Comparison of ENCODE assay signal across 16 cellular contexts in genomic region chr2:100199421-100199820, GRCh38. TPM values are rescaled to one million over a fixed set of nuclear protein-coding genes. Genes with fewer than 3 reads are reported as not detected.
A peak's percentile ranks its signal among the peaks of the same experiment; 100 is the strongest.
DNase-seq lines count a peak whose midpoint lies in the region; ATAC-seq and TF ChIP-seq lines count a peak whose summit lies in the region.
"Had no signal": no experiment of that assay in that cellular context is flagged by ENCODE, and none has a peak within 500 bp of the region (broad histone marks: within the 10 kb centered on the region; RNA-seq: fewer than 3 reads in every experiment).

No MANE protein-coding gene starts in this region.

- no peaks in the 10 kb centered on the region for H3K36me3 ChIP-seq in IMR-90 (ENCODE audit: control insufficient read depth, insufficient read depth, low read length)
- H3K36me3 ChIP-seq in esophagus muscularis mucosa = no peaks in the 10 kb centered on the region
- no peaks in the 10 kb centered on the region for H3K36me3 ChIP-seq in osteoblast (ENCODE audit: insufficient read depth, low read length)
- no peaks in the 10 kb centered on the region for H3K36me3 ChIP-seq in upper lobe of left lung
- H3K36me3 ChIP-seq in esophagus squamous epithelium = no peaks in the 10 kb centered on the region

- ATAC-seq in IMR-90 (ENCODE audit: low read depth) (no peak), upper lobe of left lung (ENCODE audit: low FRiP score in 2 of 2) (no peak)

- in situ Hi-C loops in IMR-90 (cut with MboI; ENCODE audit: low sequenced_read_pairs) = no loop called here

- no TSS peak for BruUV-seq in IMR-90 (replicated peaks; lab: Mats Ljungman, UMichigan)

- no peaks in the 10 kb centered on the region for H3K9me3 Mint-ChIP-seq in mesothelial cell of epicardium
- H3K9me3 Mint-ChIP-seq: CD8-positive, alpha-beta memory T cell; HFFc6 had no signal

- H3K9me3 ChIP-seq in IMR-90 (ENCODE audit: control insufficient read depth, insufficient read depth, low read length) = no peaks in the 10 kb centered on the region
- H3K9me3 ChIP-seq in esophagus muscularis mucosa = no peaks in the 10 kb centered on the region
- no peaks in the 10 kb centered on the region for H3K9me3 ChIP-seq in osteoblast (ENCODE audit: low read depth, low read length)
- H3K9me3 ChIP-seq in upper lobe of left lung = no peaks in the 10 kb centered on the region
- no peaks in the 10 kb centered on the region for H3K9me3 ChIP-seq in esophagus squamous epithelium
- H3K9me3 ChIP-seq: Caco-2 had no signal

- CTCF ChIA-PET in IMR-90 (lab: Yijun Ruan, JAX) = no interaction called here

- no peak for TF ChIP-seq CTCF in IMR-90 (conservative IDR thresholded peaks at IDR 0.05; ENCODE audit: low read depth, low read length)
- TF ChIP-seq CTCF in esophagus muscularis mucosa (IDR thresholded peaks at IDR 0.05) = no peak
- TF ChIP-seq CTCF in osteoblast (IDR thresholded peaks at IDR 0.05; ENCODE audit: extremely low read depth, low read depth, low read length) = no peak
- TF ChIP-seq CTCF in upper lobe of left lung (IDR thresholded peaks at IDR 0.05) = no peak
- no peak for TF ChIP-seq CTCF in esophagus squamous epithelium (IDR thresholded peaks at IDR 0.05)
- no peak for TF ChIP-seq CTCF in mesothelial cell of epicardium (IDR thresholded peaks at IDR 0.05; ENCODE audit: unreplicated experiment)

- no peak overlapping the region; the same call in 2 of the 3 replicates for H2BK15ac ChIP-seq in IMR-90 (ENCODE audit: low read depth, low read length)

- H4K20me1 ChIP-seq in IMR-90 (ENCODE audit: insufficient read depth, low read length) (no peaks in the 10 kb centered on the region), osteoblast (ENCODE audit: insufficient read depth, low read length) (no peaks in the 10 kb centered on the region)

- TF ChIP-seq RAD21 in IMR-90 (IDR thresholded peaks at IDR 0.05; ENCODE audit: low read length) = no peak

- H3K14ac ChIP-seq in IMR-90 (replicated peaks; ENCODE audit: low read depth, low read length) = no peak overlapping the region

- dilution Hi-C loops in IMR-90 (cut with HindIII; ENCODE audit: low sequenced_read_pairs, unreplicated experiment) = no loop called here

- 0 out of 2 replicates have a peak overlapping the region, but pooled peaks have one; percentile 2 for H2AK5ac ChIP-seq in IMR-90 (ENCODE audit: low read depth, low read length)

- H2BK20ac ChIP-seq in IMR-90 (ENCODE audit: low read depth, low read length) = no peak overlapping the region

- intact Hi-C loops in IMR-90 (cut with micrococcal nuclease) = no loop called here
- intact Hi-C loops in esophagus muscularis mucosa (cut with DNase I) = no loop called here
- intact Hi-C loops in esophagus squamous epithelium (cut with DNase I) = no loop called here

- no peak overlapping the region for H3K4me3 ChIP-seq in IMR-90 (ENCODE audit: insufficient read depth, low read depth, low read length)
- no peak overlapping the region for H3K4me3 ChIP-seq in esophagus muscularis mucosa
- H3K4me3 ChIP-seq in osteoblast (ENCODE audit: insufficient read depth, low read length) = no peak overlapping the region
- no peak overlapping the region for H3K4me3 ChIP-seq in upper lobe of left lung
- H3K4me3 ChIP-seq in esophagus squamous epithelium = no peak overlapping the region

- H3K27me3 ChIP-seq in IMR-90 (ENCODE audit: control insufficient read depth, insufficient read depth, low read length) (no peaks in the 10 kb centered on the region), esophagus muscularis mucosa (no peaks in the 10 kb centered on the region), osteoblast (ENCODE audit: insufficient read depth, low read length) (no peaks in the 10 kb centered on the region), upper lobe of left lung (no peaks in the 10 kb centered on the region), esophagus squamous epithelium (no peaks in the 10 kb centered on the region)

- peak overlapping the region; percentile 46 for H2BK120ac ChIP-seq in IMR-90 (ENCODE audit: low read depth, low read length)

- H4K8ac ChIP-seq in IMR-90 (ENCODE audit: low read depth in 2 of 2, low read length in 2 of 2) = no peak overlapping the region

- peaks cover 28% of the 10 kb centered on the region for H3K4me1 Mint-ChIP-seq in mesothelial cell of epicardium
- H3K4me1 Mint-ChIP-seq: CD8-positive, alpha-beta memory T cell had no signal

- H4K91ac ChIP-seq in IMR-90 (ENCODE audit: insufficient read depth, low read depth, low read length) = no peak overlapping the region

- H3K27ac ChIP-seq in IMR-90 (ENCODE audit: insufficient read depth, low read length) (no peak overlapping the region), esophagus muscularis mucosa (replicated peaks in 1 of 4) (peak overlapping the region; percentile 85 to 90 (median 89)), osteoblast (ENCODE audit: low read depth, low read length) (no peak overlapping the region), upper lobe of left lung (peak overlapping the region in 3 of 4 donors; percentile 76 to 82 (median 82)), esophagus squamous epithelium (peak overlapping the region in 2 of 4 donors; percentile 83)
- H3K27ac ChIP-seq: 22Rv1 had no signal

- peaks cover 1% of the 10 kb centered on the region for H3K27me3 Mint-ChIP-seq in mesothelial cell of epicardium (ENCODE audit: low read depth)

- H3K9ac ChIP-seq in IMR-90 (ENCODE audit: low read depth, low read length) = no peak overlapping the region

- no peak for DNase-seq in IMR-90
- DNase-seq in esophagus muscularis mucosa (ENCODE audit: extremely low spot score) = no peak
- peak; percentile 73 for DNase-seq in osteoblast (ENCODE audit: insufficient read length, low spot score, missing footprints)
- no peak for DNase-seq in upper lobe of left lung
- DNase-seq in esophagus squamous epithelium (lab: John Stamatoyannopoulos, UW) = no peak
- DNase-seq in mesothelial cell of epicardium (ENCODE audit: low spot score in 2 of 2, unreplicated experiment in 2 of 2) = no peak
- no peak for DNase-seq in ureter (ENCODE audit: low spot score)
- no peak for DNase-seq in GDM1 (lab: John Stamatoyannopoulos, UW)
- DNase-seq: Caco-2; CD8-positive, alpha-beta memory T cell; DND-41; GF-D8; HCEC 1CT; HFFc6 had no signal

- H3K27ac Mint-ChIP-seq in mesothelial cell of epicardium = no peak overlapping the region
- H3K27ac Mint-ChIP-seq: HFFc6 had no signal

- H2AK9ac ChIP-seq in IMR-90 (replicated peaks; ENCODE audit: low read depth, low read length, poor library complexity) = no peak overlapping the region

- no peak overlapping the region for H2BK5ac ChIP-seq in IMR-90 (ENCODE audit: low read depth, low read length, poor library complexity, severe bottlenecking)

- no peak overlapping the region for H3K56ac ChIP-seq in IMR-90 (ENCODE audit: extremely low read depth, insufficient read depth, low read length)

- no CpG with 5 or more reads among the region's 5 CpGs for whole genome bisulfite sequencing in IMR-90 (ENCODE audit: extremely low coverage in 2 of 2, insufficient read length in 1 of 2), 2 experiments
- WGBS in esophagus muscularis mucosa = 97% methylated on average over 5 of the region's 5 CpGs
- WGBS in upper lobe of left lung, 2 donors = 75 to 89% methylated on average over 5 of the region's 5 CpGs
- 91% methylated on average over 5 of the region's 5 CpGs for WGBS in esophagus squamous epithelium, 2 donors

- H4K5ac ChIP-seq in IMR-90 (ENCODE audit: low read depth, low read length) = no peak overlapping the region

- H3K36me3 Mint-ChIP-seq in mesothelial cell of epicardium = no peaks in the 10 kb centered on the region
- H3K36me3 Mint-ChIP-seq: CD8-positive, alpha-beta memory T cell had no signal

- no peak overlapping the region for H3K18ac ChIP-seq in IMR-90 (ENCODE audit: low read depth, low read length)

- TF ChIP-seq EP300 in esophagus muscularis mucosa (IDR thresholded peaks at IDR 0.05) (no peak), upper lobe of left lung (IDR thresholded peaks at IDR 0.05) (no peak)

- no peaks in the 10 kb centered on the region for H3K79me1 ChIP-seq in IMR-90 (ENCODE audit: low read depth in 1 of 2, low read length in 2 of 2)

- H3K9me1 ChIP-seq in IMR-90 (ENCODE audit: insufficient read depth, low read length) = peaks cover 3% of the 10 kb centered on the region; the same call in 1 of the 2 replicates

- H3K79me2 ChIP-seq in osteoblast (ENCODE audit: insufficient read depth, low read length) = no peaks in the 10 kb centered on the region

- no peak overlapping the region for H3K23ac ChIP-seq in IMR-90 (ENCODE audit: low read depth, low read length)

- H3K4me2 ChIP-seq in IMR-90 (ENCODE audit: low read depth, low read length) = no peak overlapping the region
- H3K4me2 ChIP-seq in osteoblast (ENCODE audit: insufficient read depth, low read length) = no peak overlapping the region

- no peak for TF ChIP-seq POLR2A in IMR-90 (IDR thresholded peaks at IDR 0.05; ENCODE audit: low read depth, low read length)
- no peak for TF ChIP-seq POLR2A in esophagus muscularis mucosa (IDR thresholded peaks at IDR 0.05; ENCODE audit: low read depth)
- no peak for TF ChIP-seq POLR2A in upper lobe of left lung (IDR thresholded peaks at IDR 0.05)
- no peak for TF ChIP-seq POLR2A in esophagus squamous epithelium (IDR thresholded peaks at IDR 0.05)

- POLR2A ChIA-PET in IMR-90 (lab: Charles Lee; ENCODE audit: unreplicated experiment) = no interaction called here

- H3K4ac ChIP-seq in IMR-90 (ENCODE audit: low read depth, low read length) = peak overlapping the region; percentile 10; the same call in 1 of the 2 replicates

- H3K4me1 ChIP-seq in IMR-90 (ENCODE audit: control insufficient read depth, insufficient read depth, low read length) (peaks cover 18% of the 10 kb centered on the region), esophagus muscularis mucosa (peaks cover 27 to 53% (median 37%) of the 10 kb centered on the region in 4 donors), osteoblast (ENCODE audit: insufficient read depth, low read length) (peaks cover 20% of the 10 kb centered on the region), upper lobe of left lung (peaks cover 40 to 47% (median 45%) of the 10 kb centered on the region in 4 donors), esophagus squamous epithelium (peaks cover 0 to 19% (median 18%) of the 10 kb centered on the region in 3 donors)
- H3K4me1 ChIP-seq: Caco-2 had no signal

- no peak overlapping the region for H2AFZ ChIP-seq in IMR-90 (replicated peaks; ENCODE audit: low read length, poor library complexity)
- no peak overlapping the region for H2AFZ ChIP-seq in osteoblast (ENCODE audit: low read length)

- no peak overlapping the region for H3K4me3 Mint-ChIP-seq in mesothelial cell of epicardium
- H3K4me3 Mint-ChIP-seq: CD8-positive, alpha-beta memory T cell; HFFc6 had no signal

TF ChIP-seq in IMR-90, 13 proteins besides CTCF, POLR2A, EP300 and RAD21 (continues in another document):
- no peak for TF ChIP-seq RFX5 (IDR thresholded peaks at IDR 0.05; ENCODE audit: low read depth, low read length)
- TF ChIP-seq BHLHE40 (IDR thresholded peaks at IDR 0.05; ENCODE audit: low read depth, low read length) = no peak

RNA-seq across cellular contexts. Expression of gene AFF3, which starts 57.0 kb away (rescaled TPM):
- total RNA-seq in IMR-90 (2012; rRNA removed) (13.9 and 14.3 TPM in 2 replicates), esophagus muscularis mucosa (10 to 100 TPM; 36.4 to 99.5 (median 56.9) TPM), osteoblast (2.9 and 4.3 TPM in 2 replicates), upper lobe of left lung (100 to 1,000 TPM in 1 of 6 donors, 10 to 100 TPM in 5; 21.0 to 195 (median 47.9) TPM), esophagus squamous epithelium (1 to 10 TPM; 1.2 to 9.7 (median 3.8) TPM), mesothelial cell of epicardium (14.4 to 15.6 TPM (median 14.7 TPM) in 3 replicates), ureter (25.6 TPM)
- 11.8 and 12.9 TPM in 2 replicates for polyA plus RNA-seq in IMR-90 (2012; rRNA removed)
- polyA plus RNA-seq in IMR-90 (2012; cell fraction: cytosol; rRNA removed) = 6.9 and 9.7 TPM in 2 replicates
- polyA plus RNA-seq in IMR-90 (2012; cell fraction: nucleus; rRNA removed; ENCODE audit: low replicate concordance) = 19.3 and 34.3 TPM in 2 replicates
- total RNA-seq: A673 had no signal

Comparison
In these comparisons a context has a peak if more than half of its experiments do, and no peak if none do; other contexts are left out.
1. H3K27ac ChIP-seq: peak in esophagus muscularis mucosa (4 of 4) and upper lobe of left lung (3 of 4); none in IMR-90 (single experiment) and osteoblast (single experiment).